In the genomic region with DNA sequence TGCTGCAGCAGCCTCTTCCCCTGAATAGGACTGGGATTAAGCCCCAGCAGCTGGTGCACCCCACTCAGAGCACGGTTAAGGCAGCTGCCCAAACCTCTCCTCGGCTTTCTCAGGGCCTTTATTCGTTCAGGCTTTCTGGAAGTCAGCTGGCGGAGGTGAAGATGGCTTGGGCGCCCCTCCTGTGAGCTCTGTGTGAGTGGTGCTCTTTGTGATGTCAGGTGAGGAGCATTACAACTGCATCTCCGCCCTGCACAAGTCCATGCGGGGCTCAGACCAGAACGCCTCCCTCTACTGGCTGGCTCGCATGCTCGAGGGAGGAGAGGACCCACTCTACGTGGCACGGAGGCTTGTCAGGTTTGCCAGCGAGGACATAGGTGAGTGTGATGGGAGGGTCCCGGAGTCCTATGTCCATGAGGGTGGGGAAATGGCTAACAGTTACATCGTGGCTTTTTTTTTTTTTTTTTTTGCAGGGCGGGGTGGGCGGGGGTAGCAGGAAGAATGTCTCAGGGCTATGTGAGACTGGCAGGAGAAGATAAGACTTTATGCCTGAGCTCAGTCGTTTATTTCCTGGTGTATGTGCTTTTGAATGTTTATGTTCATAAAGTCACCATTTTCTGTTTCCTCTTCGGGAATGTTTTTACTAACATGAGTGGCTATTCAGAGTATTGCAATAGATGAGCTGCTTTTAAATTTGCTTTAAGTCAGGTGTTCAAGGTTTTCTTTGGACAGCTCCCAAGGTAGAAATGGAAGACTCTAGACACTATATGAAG, we compare ENCODE assay signal across 1 cellular context.
TF ChIP-seq lines count a peak whose summit lies in the region.

No MANE protein-coding gene starts in this region.

TF ChIP-seq in HCT116, 20 proteins besides CTCF, POLR2A, EP300 and RAD21:
- TF ChIP-seq JUND (IDR thresholded peaks at IDR 0.05) = no peak
- TF ChIP-seq, protein P1, sequence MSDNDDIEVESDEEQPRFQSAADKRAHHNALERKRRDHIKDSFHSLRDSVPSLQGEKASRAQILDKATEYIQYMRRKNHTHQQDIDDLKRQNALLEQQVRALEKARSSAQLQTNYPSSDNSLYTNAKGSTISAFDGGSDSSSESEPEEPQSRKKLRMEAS (IDR thresholded peaks at IDR 0.05) = no peak
- TF ChIP-seq FOSL1 (IDR thresholded peaks at IDR 0.05; ENCODE audit: low read depth) = no peak
- no peak for TF ChIP-seq ZBTB33 (IDR thresholded peaks at IDR 0.05; ENCODE audit: extremely low read depth, insufficient replicate concordance, low read length)
- TF ChIP-seq CEBPB (IDR thresholded peaks at IDR 0.05; ENCODE audit: low read depth) = no peak
- TF ChIP-seq YY1 (IDR thresholded peaks at IDR 0.05; ENCODE audit: extremely low read depth, insufficient replicate concordance, low read depth, low read length) = no peak
